In genomic region chr10:4205113-4205512, GRCh38 we compare ENCODE assay signal across 21 cellular contexts.
"Had no signal": no experiment of that assay in that cellular context is flagged by ENCODE, and none has a peak within 500 bp of the region (broad histone marks: within the 10 kb centered on the region; RNA-seq: fewer than 3 reads in every experiment).

No MANE protein-coding gene starts in this region.

- H3K4me1 ChIP-seq: left ventricle myocardium inferior, right atrium auricular region, right lobe of liver, upper lobe of right lung had no signal

- H3K27ac ChIP-seq: heart right ventricle, hepatocyte, left ventricle myocardium inferior, ovary, right atrium auricular region, right lobe of liver, tibial nerve, upper lobe of right lung had no signal

- ATAC-seq: heart right ventricle; naive thymus-derived CD4-positive, alpha-beta T cell; natural killer cell treated with Interleukin-12 subunit alpha and Interleukin-12 subunit beta and Interleukin-15 and Interleukin-18, amount 100 ng/mL, for 72 hours; right lobe of liver; stimulated activated memory B cell treated with anti-CD40 and anti-IgM and Interleukin-4, amounts not matched to agents 10 μg/mL and 1 μg/mL and 100 μg/mL, for 72 hours; stimulated activated naive CD8-positive, alpha-beta T cell treated with anti-CD3 and anti-CD28 coated beads, Interleukin-15, amount 100 ng/mL, for 72 hours; upper lobe of right lung had no signal

- H3K9me3 ChIP-seq: heart right ventricle, left ventricle myocardium inferior, ovary, right atrium auricular region, right lobe of liver, tibial nerve, upper lobe of right lung had no signal

- H3K4me3 ChIP-seq: heart right ventricle, hepatocyte, left ventricle myocardium inferior, lung, ovary, right atrium auricular region, right lobe of liver, smooth muscle cell, tibial nerve, upper lobe of right lung had no signal

- H3K27me3 ChIP-seq: heart right ventricle, hepatocyte, ovary, right atrium auricular region, right lobe of liver, tibial nerve, upper lobe of right lung had no signal

- DNase-seq: heart right ventricle; kidney; left ventricle myocardium inferior; naive thymus-derived CD4-positive, alpha-beta T cell; ovary; right lobe of liver; stimulated activated CD4-positive, alpha-beta T cell treated with anti-CD3 and anti-CD28 coated beads, Interleukin-1b, Interleukin-23, amount 100 ng/mL, for 48 hours; stimulated activated CD4-positive, alpha-beta T cell treated with anti-CD3 and anti-CD28 coated beads, Interleukin-2, amount 100 ng/mL, for 48 hours; stimulated activated CD4-positive, alpha-beta T cell treated with anti-CD3 and anti-CD28 coated beads, Interleukin-4, amount 100 ng/mL, for 4 hours; stimulated activated CD8-positive, alpha-beta memory T cell treated with anti-CD3 and anti-CD28 coated beads, Interleukin-4, amount 100 ng/mL, for 48 hours; stimulated activated naive CD4-positive, alpha-beta T cell treated with Interleukin-2 at 50 U/mL for 16 hours; stimulated activated naive CD8-positive, alpha-beta T cell treated with anti-CD3 and anti-CD28 coated beads, Interleukin-15, amount 100 ng/mL, for 72 hours; substantia nigra; upper lobe of right lung had no signal

- H3K36me3 ChIP-seq: heart right ventricle, left ventricle myocardium inferior, ovary, right atrium auricular region, right lobe of liver, tibial nerve, upper lobe of right lung had no signal
